Comparison of ENCODE assay signal across 8 cellular contexts in genomic region chr9:18442629-18443491, GRCh38. TPM values are rescaled to one million over a fixed set of nuclear protein-coding genes. Genes with fewer than 3 reads are reported as not detected.
DNase-seq lines count a peak whose midpoint lies in the region; ATAC-seq and TF ChIP-seq lines count a peak whose summit lies in the region.

No MANE protein-coding gene starts in this region.

- H3K4me3 Mint-ChIP-seq in Caco-2 (ENCODE audit: unreplicated experiment) = no peak overlapping the region
- H3K4me3 Mint-ChIP-seq in activated CD8-positive, alpha-beta T cell treated with anti-CD3 and anti-CD28 coated beads, Interleukin-2, amount 10 ng/mL, durations not matched to agents 7 days and 5 days = no peak overlapping the region
- no peak overlapping the region for H3K4me3 Mint-ChIP-seq in naive thymus-derived CD4-positive, alpha-beta T cell

- TF ChIP-seq CTCF in Caco-2 (IDR thresholded peaks at IDR 0.05; ENCODE audit: insufficient read depth in 1 of 2, low read depth in 1 of 2, low read length in 1 of 2, severe bottlenecking in 1 of 2, unreplicated experiment in 1 of 2) (peak; percentile 63 to 86), suprapubic skin (IDR thresholded peaks at IDR 0.05) (peak; percentile 62 to 80)

- CTCF ChIA-PET in Caco-2 (lab: Charles Lee) = interaction anchor here (1.0 to 2.0 kb wide), 5 partner anchors 9 to 632 kb away, joined by 3 to 13 read pairs (median 3); no protein-coding TSS in a partner anchor
- CTCF ChIA-PET in activated CD8-positive, alpha-beta T cell treated with anti-CD3 and anti-CD28 coated beads, Interleukin-2, amount 10 ng/mL, durations not matched to agents 7 days and 5 days (lab: Charles Lee) = interaction anchor here (0.6 to 4.5 kb wide), 17 partner anchors 9 to 1014 kb away, joined by 3 to 39 read pairs (median 5); no protein-coding TSS in a partner anchor
- CTCF ChIA-PET in naive thymus-derived CD4-positive, alpha-beta T cell (lab: Charles Lee) = no interaction called here

- intact Hi-C loops in Caco-2 (cut with micrococcal nuclease; ENCODE audit: unreplicated experiment) = loop anchor here (1.0 kb wide), 1 partner anchor 188 kb away; no protein-coding TSS in a partner anchor
- intact Hi-C loops in naive thymus-derived CD4-positive, alpha-beta T cell (cut with micrococcal nuclease) = loop anchor here (1.0 to 10.0 kb wide), 5 partner anchors 186 to 908 kb away; no protein-coding TSS in a partner anchor

- H3K4me1 Mint-ChIP-seq in Caco-2 (ENCODE audit: low read depth, unreplicated experiment) = no peaks in the 10 kb centered on the region
- H3K4me1 Mint-ChIP-seq in activated CD8-positive, alpha-beta T cell treated with anti-CD3 and anti-CD28 coated beads, Interleukin-2, amount 10 ng/mL, durations not matched to agents 7 days and 5 days (ENCODE audit: low read depth) = no peaks in the 10 kb centered on the region
- peaks cover 0 to 5% (median 0%) of the 10 kb centered on the region in 7 donors for H3K4me1 Mint-ChIP-seq in naive thymus-derived CD4-positive, alpha-beta T cell

- no peaks in the 10 kb centered on the region for H3K9me3 ChIP-seq in Caco-2
- H3K9me3 ChIP-seq in naive thymus-derived CD4-positive, alpha-beta T cell (ENCODE audit: control insufficient read depth in 2 of 3, low read length in 3 of 3) = no peaks in the 10 kb centered on the region
- H3K9me3 ChIP-seq in suprapubic skin = no peaks in the 10 kb centered on the region

- H3K36me3 ChIP-seq in Caco-2 (ENCODE audit: control insufficient read depth, insufficient read depth, low read length) (no peaks in the 10 kb centered on the region), suprapubic skin (no peaks in the 10 kb centered on the region)
- H3K36me3 ChIP-seq in naive thymus-derived CD4-positive, alpha-beta T cell (ENCODE audit: control insufficient read depth in 2 of 3, insufficient read depth in 3 of 3, low read length in 3 of 3) = no peaks in the 10 kb centered on the region

- H3K27me3 ChIP-seq in Caco-2 (replicated peaks; ENCODE audit: control insufficient read depth, insufficient read depth, low read length) (no peaks in the 10 kb centered on the region), suprapubic skin (no peaks in the 10 kb centered on the region)
- no peaks in the 10 kb centered on the region for H3K27me3 ChIP-seq in naive thymus-derived CD4-positive, alpha-beta T cell (ENCODE audit: control insufficient read depth in 2 of 2, insufficient read depth in 2 of 2, low read length in 2 of 2)

- POLR2A ChIA-PET in Caco-2 (lab: Charles Lee) = no interaction called here
- POLR2A ChIA-PET in activated CD8-positive, alpha-beta T cell treated with anti-CD3 and anti-CD28 coated beads, Interleukin-2, amount 10 ng/mL, durations not matched to agents 7 days and 5 days (lab: Charles Lee) = no interaction called here
- POLR2A ChIA-PET in naive thymus-derived CD4-positive, alpha-beta T cell (lab: Charles Lee) = interaction anchor here (0.6 kb wide), 1 partner anchor 1368 kb away, joined by 4 read pairs; no protein-coding TSS in a partner anchor

- TF ChIP-seq EP300 in suprapubic skin (IDR thresholded peaks at IDR 0.05) = no peak

- H3K27ac ChIP-seq in naive thymus-derived CD4-positive, alpha-beta T cell (ENCODE audit: low read depth, low read length) = no peak overlapping the region
- no peak overlapping the region for H3K27ac ChIP-seq in suprapubic skin

- H3K36me3 Mint-ChIP-seq in Caco-2 (ENCODE audit: insufficient read depth, unreplicated experiment) = no peaks in the 10 kb centered on the region
- H3K36me3 Mint-ChIP-seq in activated CD8-positive, alpha-beta T cell treated with anti-CD3 and anti-CD28 coated beads, Interleukin-2, amount 10 ng/mL, durations not matched to agents 7 days and 5 days (ENCODE audit: low read depth) = no peaks in the 10 kb centered on the region
- H3K36me3 Mint-ChIP-seq in naive thymus-derived CD4-positive, alpha-beta T cell = no peaks in the 10 kb centered on the region

- H3K4me1 ChIP-seq in Caco-2 (no peaks in the 10 kb centered on the region), suprapubic skin (peaks cover 30% of the 10 kb centered on the region)
- H3K4me1 ChIP-seq in naive thymus-derived CD4-positive, alpha-beta T cell (ENCODE audit: control insufficient read depth in 2 of 2, insufficient read depth in 2 of 2, low read length in 2 of 2) = no peaks in the 10 kb centered on the region

- DNase-seq in Caco-2 (peak; percentile 60 to 68), NCI-H748 (lab: John Stamatoyannopoulos, UW; ENCODE audit: unreplicated experiment) (peak; percentile 87), suprapubic skin (ENCODE audit: low spot score in 2 of 2) (peak; percentile 77 to 84)
- DNase-seq in activated CD8-positive, alpha-beta T cell treated with anti-CD3 and anti-CD28 coated beads, Interleukin-2, amount 10 ng/mL, durations not matched to agents 7 days and 5 days = peak; percentile 68
- peak in 5 of 9 donors; percentile 12 to 47 (median 25) for DNase-seq in naive thymus-derived CD4-positive, alpha-beta T cell

- 9% methylated on average over 6 of the region's 6 CpGs for WGBS in suprapubic skin

- peak; percentile 87 for ATAC-seq in GM19438 (IDR thresholded peaks at IDR 0.05; ENCODE audit: low read depth, unreplicated experiment)
- ATAC-seq in HG03439 (IDR thresholded peaks at IDR 0.05; ENCODE audit: unreplicated experiment) = peak; percentile 92
- peak; percentile 84 for ATAC-seq in activated CD8-positive, alpha-beta T cell treated with anti-CD3 and anti-CD28 coated beads, Interleukin-2, amount 10 ng/mL, durations not matched to agents 7 days and 5 days
- ATAC-seq in esophagus mucosa = peak; percentile 94
- ATAC-seq in naive thymus-derived CD4-positive, alpha-beta T cell = peak; percentile 64

- H3K4me3 ChIP-seq in Caco-2 (ENCODE audit: low read depth, low read length) (no peak overlapping the region), suprapubic skin (no peak overlapping the region)
- no peak overlapping the region for H3K4me3 ChIP-seq in naive thymus-derived CD4-positive, alpha-beta T cell (ENCODE audit: low read length)

- no peak for TF ChIP-seq POLR2A in suprapubic skin (IDR thresholded peaks at IDR 0.05)

- H3K27ac Mint-ChIP-seq in Caco-2 (ENCODE audit: unreplicated experiment) = no peak overlapping the region
- no peak overlapping the region for H3K27ac Mint-ChIP-seq in activated CD8-positive, alpha-beta T cell treated with anti-CD3 and anti-CD28 coated beads, Interleukin-2, amount 10 ng/mL, durations not matched to agents 7 days and 5 days
- no peak overlapping the region for H3K27ac Mint-ChIP-seq in naive thymus-derived CD4-positive, alpha-beta T cell

- peaks cover 3% of the 10 kb centered on the region for H3K27me3 Mint-ChIP-seq in Caco-2 (ENCODE audit: insufficient read depth, unreplicated experiment)
- peaks cover 15% of the 10 kb centered on the region for H3K27me3 Mint-ChIP-seq in activated CD8-positive, alpha-beta T cell treated with anti-CD3 and anti-CD28 coated beads, Interleukin-2, amount 10 ng/mL, durations not matched to agents 7 days and 5 days (ENCODE audit: low read depth)
- H3K27me3 Mint-ChIP-seq in naive thymus-derived CD4-positive, alpha-beta T cell = peaks cover 12 to 28% (median 16%) of the 10 kb centered on the region in 5 donors

- H3K9me3 Mint-ChIP-seq in Caco-2 (ENCODE audit: unreplicated experiment) = no peaks in the 10 kb centered on the region
- no peaks in the 10 kb centered on the region for H3K9me3 Mint-ChIP-seq in activated CD8-positive, alpha-beta T cell treated with anti-CD3 and anti-CD28 coated beads, Interleukin-2, amount 10 ng/mL, durations not matched to agents 7 days and 5 days (ENCODE audit: insufficient read depth)
- peaks cover 0 to 2% (median 0%) of the 10 kb centered on the region in 11 donors for H3K9me3 Mint-ChIP-seq in naive thymus-derived CD4-positive, alpha-beta T cell

- no TSS peak for BruUV-seq in Caco-2 (replicated peaks; lab: Mats Ljungman, UMichigan)

RNA-seq across cellular contexts. Expression of gene ADAMTSL1, which starts 31.1 kb away (rescaled TPM):
- total RNA-seq in Caco-2 (2022) (not detected in 2 replicates), esophagus mucosa (1.5 TPM), suprapubic skin (1 to 10 TPM in 3 of 4 donors, under 1 TPM in 1; 0.32 to 2.3 (median 1.3) TPM)
- total RNA-seq in activated CD8-positive, alpha-beta T cell treated with anti-CD3 and anti-CD28 coated beads, Interleukin-2, amount 10 ng/mL, durations not matched to agents 7 days and 5 days = not detected
- total RNA-seq in naive thymus-derived CD4-positive, alpha-beta T cell = not detected
- not detected for polyA plus RNA-seq in naive thymus-derived CD4-positive, alpha-beta T cell

Comparison
In these comparisons a context has a peak if more than half of its experiments do, and no peak if none do; other contexts are left out.
1. DNase-seq: peak in every context shown above with its lines; median percentile 87 in NCI-H748; 80 in suprapubic skin; 68 in activated CD8-positive, alpha-beta T cell treated with anti-CD3 and anti-CD28 coated beads, Interleukin-2, amount 10 ng/mL, durations not matched to agents 7 days and 5 days; 64 in Caco-2; 25 in naive thymus-derived CD4-positive, alpha-beta T cell.